In genomic region chr10:28248092-28248491, GRCh38 we compare ENCODE assay signal across 12 cellular contexts. TPM values are rescaled to one million over a fixed set of nuclear protein-coding genes. Genes with fewer than 3 reads are reported as not detected.
A peak's percentile ranks its signal among the peaks of the same experiment; 100 is the strongest.
DNase-seq lines count a peak whose midpoint lies in the region; ATAC-seq and TF ChIP-seq lines count a peak whose summit lies in the region.
"Had no signal": no experiment of that assay in that cellular context is flagged by ENCODE, and none has a peak within 500 bp of the region (broad histone marks: within the 10 kb centered on the region; RNA-seq: fewer than 3 reads in every experiment).

No MANE protein-coding gene starts in this region.

- H3K27ac ChIP-seq in BLaER1 (peak overlapping the region; percentile 20; the same call in 1 of the 2 replicates), HL-60 (replicated peaks) (no peak overlapping the region), left lung (peak overlapping the region in 1 of 2 donors; percentile 49)
- H3K27ac ChIP-seq in CD8-positive, alpha-beta memory T cell (ENCODE audit: low read depth, low read length), result no peak overlapping the region

- H3K27ac Mint-ChIP-seq in CD8-positive, alpha-beta memory T cell, result peak overlapping the region in 1 of 8 donors; percentile 4
- H3K27ac Mint-ChIP-seq: T-helper 1 cell treated with Interleukin-12 subunit alpha and Interleukin-12 subunit beta and Interleukin-4 antibody, amounts not matched to agents 30 μg/mL and 1 μg/mL, for 36 hours had no signal

- peak overlapping the region; percentile 69 for H3K4me2 ChIP-seq in BLaER1

- H3K9me3 ChIP-seq in BLaER1 (peaks cover 14% of the 10 kb centered on the region), left lung (no peaks in the 10 kb centered on the region)
- no peaks in the 10 kb centered on the region for H3K9me3 ChIP-seq in CD8-positive, alpha-beta memory T cell (ENCODE audit: low read length)

- intact Hi-C loops in left lung (cut with DNase I), result loop anchor here in 1 of 2 donors (5.0 to 10.0 kb wide), 2 partner anchors 134 to 503 kb away; partner anchors contain the start of gene MKX

- in situ Hi-C loops in astrocyte of the spinal cord (cut with HindIII; ENCODE audit: low sequenced_read_pairs), result no loop called here

- DNase-seq in HL-60 (ENCODE audit: low read depth in 1 of 2, low spot score in 1 of 2) (peak; percentile 6 to 64), astrocyte of the spinal cord (ENCODE audit: low read depth, low spot score) (peak; percentile 26), left lung (peak in 1 of 2 donors; percentile 47), GOT3 (lab: John Stamatoyannopoulos, UW) (no peak)
- no peak for DNase-seq in CD8-positive, alpha-beta memory T cell
- DNase-seq: activated CD8-positive, alpha-beta memory T cell treated with anti-CD3 and anti-CD28 coated beads, Interleukin-2, amount 50 U/mL, for 48 hours; DND-41; nucleus accumbens had no signal

- H3K4me3 ChIP-seq in BLaER1 (no peak overlapping the region), HL-60 (replicated peaks; ENCODE audit: insufficient read depth, low read length) (no peak overlapping the region), astrocyte of the spinal cord (ENCODE audit: low read depth, low read length) (no peak overlapping the region), left lung (no peak overlapping the region)
- no peak overlapping the region for H3K4me3 ChIP-seq in CD8-positive, alpha-beta memory T cell (ENCODE audit: low read length)

- H3K4me1 ChIP-seq in BLaER1, result peaks cover 35% of the 10 kb centered on the region
- peaks cover 5 to 35% of the 10 kb centered on the region in 2 donors for H3K4me1 ChIP-seq in left lung
- peaks cover 3% of the 10 kb centered on the region for H3K4me1 ChIP-seq in CD8-positive, alpha-beta memory T cell (ENCODE audit: insufficient read depth, low read length)

- peaks cover 8 to 12% (median 8%) of the 10 kb centered on the region in 3 donors for H3K36me3 Mint-ChIP-seq in CD8-positive, alpha-beta memory T cell

- no peaks in the 10 kb centered on the region for H3K27me3 Mint-ChIP-seq in CD8-positive, alpha-beta memory T cell

- peaks cover 10 to 39% (median 24%) of the 10 kb centered on the region in 3 donors for H3K4me1 Mint-ChIP-seq in CD8-positive, alpha-beta memory T cell

- POLR2A ChIA-PET in CD8-positive, alpha-beta memory T cell (lab: Charles Lee), result no interaction called here

- ATAC-seq in left lung (peak; percentile 65), HG03097 (IDR thresholded peaks at IDR 0.05; ENCODE audit: low FRiP score, unreplicated experiment) (no peak), HG03354 (IDR thresholded peaks at IDR 0.05; ENCODE audit: poor library complexity, severe bottlenecking, unreplicated experiment) (no peak)

- CTCF ChIA-PET in CD8-positive, alpha-beta memory T cell (lab: Charles Lee), result interaction anchor here (0.8 to 2.7 kb wide), 4 partner anchors 16 to 146 kb away, joined by 3 to 12 read pairs (median 4); no protein-coding TSS in a partner anchor

- no peak overlapping the region for H3K9ac ChIP-seq in BLaER1

- no peaks in the 10 kb centered on the region for H3K36me3 ChIP-seq in BLaER1
- no peaks in the 10 kb centered on the region for H3K36me3 ChIP-seq in left lung
- no peaks in the 10 kb centered on the region for H3K36me3 ChIP-seq in CD8-positive, alpha-beta memory T cell (ENCODE audit: insufficient read depth, low read length)

- no peak overlapping the region for H3K4me3 Mint-ChIP-seq in CD8-positive, alpha-beta memory T cell
- H3K4me3 Mint-ChIP-seq: T-helper 1 cell treated with Interleukin-12 subunit alpha and Interleukin-12 subunit beta and Interleukin-4 antibody, amounts not matched to agents 30 μg/mL and 1 μg/mL, for 36 hours had no signal

- H4K20me1 ChIP-seq in BLaER1, result no peaks in the 10 kb centered on the region

- H3K27me3 ChIP-seq in BLaER1 (no peaks in the 10 kb centered on the region), HL-60 (ENCODE audit: insufficient read depth, poor library complexity, severe bottlenecking) (no peaks in the 10 kb centered on the region), left lung (peaks cover 0 to 4% of the 10 kb centered on the region in 2 donors)
- H3K27me3 ChIP-seq in CD8-positive, alpha-beta memory T cell (ENCODE audit: insufficient read depth, low read length, poor library complexity, severe bottlenecking), result no peaks in the 10 kb centered on the region

- TF ChIP-seq CTCF in HL-60 (IDR thresholded peaks at IDR 0.05; ENCODE audit: insufficient read depth, low read length), result no peak
- TF ChIP-seq CTCF in astrocyte of the spinal cord (IDR thresholded peaks at IDR 0.05; ENCODE audit: low read depth, low read length), result no peak
- TF ChIP-seq CTCF in left lung (IDR thresholded peaks at IDR 0.05), result no peak

- peaks cover 2 to 5% (median 4%) of the 10 kb centered on the region in 5 donors for H3K9me3 Mint-ChIP-seq in CD8-positive, alpha-beta memory T cell
- H3K9me3 Mint-ChIP-seq: T-helper 1 cell treated with Interleukin-12 subunit alpha and Interleukin-12 subunit beta and Interleukin-4 antibody, amounts not matched to agents 30 μg/mL and 1 μg/mL, for 36 hours had no signal

RNA-seq across cellular contexts. Expression of gene MPP7, which starts 54.8 kb away (rescaled TPM):
- 10 to 100 TPM; 28.3 to 38.3 TPM for total RNA-seq in left lung
- 1 to 10 TPM; 6.6 to 7.9 TPM for total RNA-seq in CD8-positive, alpha-beta memory T cell
- polyA plus RNA-seq in CD8-positive, alpha-beta memory T cell, result 22.2 TPM

Comparison
In these comparisons a context has a peak if more than half of its experiments do, and no peak if none do; other contexts are left out.
1. DNase-seq: peak in HL-60 (2 of 2) and astrocyte of the spinal cord (single experiment); none in GOT3 (single experiment) and CD8-positive, alpha-beta memory T cell (0 of 5).